Comparison of ENCODE assay signal across 9 cellular contexts in the genomic region with DNA sequence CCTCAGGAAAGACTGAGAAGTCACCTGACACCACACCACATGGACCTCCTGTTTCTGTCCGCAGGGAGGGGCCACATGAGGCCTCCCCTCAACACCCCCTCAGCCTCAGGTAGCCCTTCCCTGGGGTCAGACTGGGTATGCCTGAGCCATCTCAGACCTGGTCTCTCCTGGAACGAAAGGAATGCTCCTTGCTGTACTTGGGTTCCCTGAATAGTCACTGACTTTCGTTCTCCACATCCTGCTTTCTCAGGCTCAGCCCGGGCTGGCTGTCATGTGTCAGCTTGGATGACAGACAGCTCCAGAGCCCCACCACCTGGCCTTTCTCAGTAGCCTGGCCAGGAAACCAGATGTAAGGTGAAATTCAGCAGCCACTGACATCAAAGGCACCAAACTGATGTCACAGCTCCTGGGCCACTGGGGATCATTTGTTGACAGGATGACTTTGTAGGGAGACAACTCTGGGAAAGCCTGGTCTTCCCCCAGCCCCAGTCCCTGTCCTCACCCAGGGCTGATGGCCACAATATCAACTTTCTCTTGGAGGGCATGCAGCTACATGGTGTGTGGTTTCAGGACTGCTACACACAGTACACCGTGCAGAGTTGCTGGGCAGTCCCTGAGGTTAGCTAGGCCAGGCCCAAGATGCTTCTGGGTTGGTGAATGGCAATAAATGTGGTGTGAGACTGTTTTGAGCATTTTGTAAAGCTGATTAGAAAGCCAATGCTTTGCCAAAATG.
DNase-seq lines count a peak whose midpoint lies in the region; ATAC-seq and TF ChIP-seq lines count a peak whose summit lies in the region.
"Had no signal": no experiment of that assay in that cellular context is flagged by ENCODE, and none has a peak within 500 bp of the region (broad histone marks: within the 10 kb centered on the region; RNA-seq: fewer than 3 reads in every experiment).

No MANE protein-coding gene starts in this region.

- peaks cover 22% of the 10 kb centered on the region for H3K27me3 Mint-ChIP-seq in progenitor cell of endocrine pancreas

- H3K4me1 Mint-ChIP-seq in progenitor cell of endocrine pancreas (ENCODE audit: low read depth) = peaks cover 2% of the 10 kb centered on the region

- TF ChIP-seq RAD21 in liver (IDR thresholded peaks at IDR 0.05) = peak; percentile 48 to 68

- no peak overlapping the region for H3K9ac ChIP-seq in liver (ENCODE audit: low read depth in 1 of 2, low read length in 2 of 2)
- H3K9ac ChIP-seq: BLaER1 treated with 17β-estradiol and CSF1 and Interleukin-3, amounts not matched to agents 10 nM and 100 nM had no signal

- TF ChIP-seq CTCF in liver (IDR thresholded peaks at IDR 0.05; ENCODE audit: low read depth, low read length, missing input control) (no peak), progenitor cell of endocrine pancreas (IDR thresholded peaks at IDR 0.05; ENCODE audit: unreplicated experiment) (no peak)

- no peak overlapping the region for H3K27ac ChIP-seq in liver (ENCODE audit: low read depth in 1 of 2, low read length in 2 of 2)
- H3K27ac ChIP-seq: BLaER1 treated with 17β-estradiol and CSF1 and Interleukin-3, amounts not matched to agents 10 nM and 100 nM had no signal

- H3K4me3 ChIP-seq in liver (ENCODE audit: low read depth in 1 of 3, low read length in 3 of 3) = no peak overlapping the region
- H3K4me3 ChIP-seq: BLaER1 treated with 17β-estradiol and CSF1 and Interleukin-3, amounts not matched to agents 10 nM and 100 nM had no signal

- H3K36me3 Mint-ChIP-seq in progenitor cell of endocrine pancreas (ENCODE audit: insufficient read depth) = no peaks in the 10 kb centered on the region

- H3K36me3 ChIP-seq in liver (ENCODE audit: control insufficient read depth in 4 of 4, insufficient read depth in 3 of 4, low read depth in 1 of 4, low read length in 3 of 4) = no peaks in the 10 kb centered on the region
- H3K36me3 ChIP-seq: BLaER1 treated with 17β-estradiol and CSF1 and Interleukin-3, amounts not matched to agents 10 nM and 100 nM had no signal

- ATAC-seq in HG03442 (IDR thresholded peaks at IDR 0.05; ENCODE audit: unreplicated experiment) (peak; percentile 68), GM21619 (IDR thresholded peaks at IDR 0.05; ENCODE audit: unreplicated experiment) (no peak)

- H3K9me3 Mint-ChIP-seq in progenitor cell of endocrine pancreas (ENCODE audit: low read depth) = peaks cover 1% of the 10 kb centered on the region

- H3K27ac Mint-ChIP-seq in progenitor cell of endocrine pancreas = no peak overlapping the region

- H3K4me1 ChIP-seq in liver (ENCODE audit: control insufficient read depth in 4 of 4, insufficient read depth in 4 of 4, low read length in 3 of 4) = peaks cover 2 to 16% (median 13%) of the 10 kb centered on the region in 4 donors

- H3K9me3 ChIP-seq in liver (ENCODE audit: control insufficient read depth in 4 of 4, low read length in 3 of 4) = no peaks in the 10 kb centered on the region

- H3K4me3 Mint-ChIP-seq in progenitor cell of endocrine pancreas (ENCODE audit: low read depth) = no peak overlapping the region

- WGBS in liver = 67% methylated on average over 5 of the region's 5 CpGs

- peak; percentile 29 for DNase-seq in SIG-M5 treated with dmso at 0.1 percent for 504 hours (lab: John Stamatoyannopoulos, UW; ENCODE audit: unreplicated experiment)
- no peak for DNase-seq in SIG-M5 (lab: John Stamatoyannopoulos, UW)
- DNase-seq in UCSD-AML1 (lab: John Stamatoyannopoulos, UW; ENCODE audit: unreplicated experiment) = peak; percentile 31
- no peak for DNase-seq in progenitor cell of endocrine pancreas (ENCODE audit: low spot score, unreplicated experiment)
- DNase-seq in stimulated activated CD4-positive, alpha-beta T cell treated with anti-CD3 and anti-CD28 coated beads, Interleukin-4, amount 100 ng/mL, for 1 hour = no peak

- H3K27me3 ChIP-seq in liver (ENCODE audit: control insufficient read depth in 4 of 4, insufficient read depth in 4 of 4, low read length in 3 of 4) = no peaks in the 10 kb centered on the region
- H3K27me3 ChIP-seq: BLaER1 treated with 17β-estradiol and CSF1 and Interleukin-3, amounts not matched to agents 10 nM and 100 nM had no signal

TF ChIP-seq in liver, 16 proteins besides CTCF, POLR2A, EP300 and RAD21:
- TF ChIP-seq JUND (IDR thresholded peaks at IDR 0.05) (no peak), YY1 (IDR thresholded peaks at IDR 0.05) (no peak), FOXA1 (IDR thresholded peaks at IDR 0.05) (no peak), TAF1 (conservative IDR thresholded peaks at IDR 0.05) (no peak), SP1 (IDR thresholded peaks at IDR 0.05) (no peak), FOXA2 (IDR thresholded peaks at IDR 0.05) (no peak), HNF4G (IDR thresholded peaks at IDR 0.05) (no peak), EGR1 (IDR thresholded peaks at IDR 0.05; ENCODE audit: low read depth in 2 of 2) (no peak), RXRA (IDR thresholded peaks at IDR 0.05) (no peak), HNF4A (conservative IDR thresholded peaks at IDR 0.05) (no peak)
- TF ChIP-seq, protein P1, sequence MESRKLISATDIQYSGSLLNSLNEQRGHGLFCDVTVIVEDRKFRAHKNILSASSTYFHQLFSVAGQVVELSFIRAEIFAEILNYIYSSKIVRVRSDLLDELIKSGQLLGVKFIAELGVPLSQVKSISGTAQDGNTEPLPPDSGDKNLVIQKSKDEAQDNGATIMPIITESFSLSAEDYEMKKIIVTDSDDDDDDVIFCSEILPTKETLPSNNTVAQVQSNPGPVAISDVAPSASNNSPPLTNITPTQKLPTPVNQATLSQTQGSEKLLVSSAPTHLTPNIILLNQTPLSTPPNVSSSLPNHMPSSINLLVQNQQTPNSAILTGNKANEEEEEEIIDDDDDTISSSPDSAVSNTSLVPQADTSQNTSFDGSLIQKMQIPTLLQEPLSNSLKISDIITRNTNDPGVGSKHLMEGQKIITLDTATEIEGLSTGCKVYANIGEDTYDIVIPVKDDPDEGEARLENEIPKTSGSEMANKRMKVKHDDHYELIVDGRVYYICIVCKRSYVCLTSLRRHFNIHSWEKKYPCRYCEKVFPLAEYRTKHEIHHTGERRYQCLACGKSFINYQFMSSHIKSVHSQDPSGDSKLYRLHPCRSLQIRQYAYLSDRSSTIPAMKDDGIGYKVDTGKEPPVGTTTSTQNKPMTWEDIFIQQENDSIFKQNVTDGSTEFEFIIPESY (IDR thresholded peaks at IDR 0.05) = no peak
- TF ChIP-seq, protein P2, sequence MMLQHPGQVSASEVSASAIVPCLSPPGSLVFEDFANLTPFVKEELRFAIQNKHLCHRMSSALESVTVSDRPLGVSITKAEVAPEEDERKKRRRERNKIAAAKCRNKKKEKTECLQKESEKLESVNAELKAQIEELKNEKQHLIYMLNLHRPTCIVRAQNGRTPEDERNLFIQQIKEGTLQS (IDR thresholded peaks at IDR 0.05) = no peak

Comparison
In these comparisons a context has a peak if more than half of its experiments do, and no peak if none do; other contexts are left out.
1. DNase-seq: peak in SIG-M5 treated with dmso at 0.1 percent for 504 hours (single experiment) and UCSD-AML1 (single experiment); none in SIG-M5 (single experiment), progenitor cell of endocrine pancreas (single experiment) and stimulated activated CD4-positive, alpha-beta T cell treated with anti-CD3 and anti-CD28 coated beads, Interleukin-4, amount 100 ng/mL, for 1 hour (single experiment).